ENCODE assay signal across 18 cellular contexts in genomic region chr15:98330258-98330657, GRCh38.
DNase-seq lines count a peak whose midpoint lies in the region; ATAC-seq and TF ChIP-seq lines count a peak whose summit lies in the region.
"Had no signal": no experiment of that assay in that cellular context is flagged by ENCODE, and none has a peak within 500 bp of the region (broad histone marks: within the 10 kb centered on the region; RNA-seq: fewer than 3 reads in every experiment).

No MANE protein-coding gene starts in this region.

- intact Hi-C loops in Right ventricle myocardium inferior (cut with DNase I) = no loop called here

- H3K27me3 ChIP-seq in right atrium auricular region = no peaks in the 10 kb centered on the region
- H3K27me3 ChIP-seq: BLaER1 treated with 17β-estradiol and CSF1 and Interleukin-3, amounts not matched to agents 10 nM and 100 nM had no signal

- H3K4me1 ChIP-seq in right atrium auricular region = no peaks in the 10 kb centered on the region
- H3K4me1 ChIP-seq: BE2C had no signal

- H3K27ac ChIP-seq in right atrium auricular region = no peak overlapping the region
- H3K27ac ChIP-seq: 22Rv1; BLaER1 treated with 17β-estradiol and CSF1 and Interleukin-3, amounts not matched to agents 10 nM and 100 nM had no signal

- peak in 2 of 3 experiments; percentile 45 to 67 for DNase-seq in NCI-H1417 (lab: John Stamatoyannopoulos, UW)
- DNase-seq in NCI-H1417 treated with DMSO at 0.1 percent for 48 hours (lab: John Stamatoyannopoulos, UW) = no peak
- DNase-seq in right atrium auricular region (ENCODE audit: low spot score) = peak; percentile 11
- no peak for DNase-seq in Right ventricle myocardium inferior (ENCODE audit: missing footprints)
- DNase-seq in islet precursor cell = peak; percentile 10
- no peak for DNase-seq in stimulated activated CD4-positive, alpha-beta T cell treated with anti-CD3 and anti-CD28 coated beads, Interleukin-2, amount 100 ng/mL, for 48 hours
- DNase-seq in stimulated activated CD8-positive, alpha-beta memory T cell treated with anti-CD3 and anti-CD28 coated beads, Interleukin-4, amount 100 ng/mL, for 48 hours = no peak
- DNase-seq: BE2C; CD4-positive, alpha-beta T cell; CD8-positive, alpha-beta memory T cell; DMS 273 treated with DMSO at 0.1 percent for 48 hours; DMS79; EL; GDM1; GOT3; HCEC 1CT had no signal

- no peak for ATAC-seq in Right ventricle myocardium inferior

- H3K9me3 ChIP-seq in right atrium auricular region = peaks cover 0 to 5% of the 10 kb centered on the region in 2 donors
- H3K9me3 ChIP-seq: BE2C had no signal

- TF ChIP-seq CTCF in right atrium auricular region (IDR thresholded peaks at IDR 0.05) = no peak

- H3K4me3 ChIP-seq in right atrium auricular region = no peak overlapping the region
- H3K4me3 ChIP-seq: BLaER1 treated with 17β-estradiol and CSF1 and Interleukin-3, amounts not matched to agents 10 nM and 100 nM had no signal

- H3K36me3 ChIP-seq in right atrium auricular region = no peaks in the 10 kb centered on the region
- H3K36me3 ChIP-seq: BE2C; BLaER1 treated with 17β-estradiol and CSF1 and Interleukin-3, amounts not matched to agents 10 nM and 100 nM had no signal

Comparison
In these comparisons a context has a peak if more than half of its experiments do, and no peak if none do; other contexts are left out.
1. DNase-seq: peak in NCI-H1417 (2 of 3), right atrium auricular region (single experiment) and islet precursor cell (single experiment); none in NCI-H1417 treated with DMSO at 0.1 percent for 48 hours (single experiment), Right ventricle myocardium inferior (single experiment), stimulated activated CD4-positive, alpha-beta T cell treated with anti-CD3 and anti-CD28 coated beads, Interleukin-2, amount 100 ng/mL, for 48 hours (0 of 2) and stimulated activated CD8-positive, alpha-beta memory T cell treated with anti-CD3 and anti-CD28 coated beads, Interleukin-4, amount 100 ng/mL, for 48 hours (single experiment).